Comparison of ENCODE assay signal across 9 cellular contexts in the genomic region with DNA sequence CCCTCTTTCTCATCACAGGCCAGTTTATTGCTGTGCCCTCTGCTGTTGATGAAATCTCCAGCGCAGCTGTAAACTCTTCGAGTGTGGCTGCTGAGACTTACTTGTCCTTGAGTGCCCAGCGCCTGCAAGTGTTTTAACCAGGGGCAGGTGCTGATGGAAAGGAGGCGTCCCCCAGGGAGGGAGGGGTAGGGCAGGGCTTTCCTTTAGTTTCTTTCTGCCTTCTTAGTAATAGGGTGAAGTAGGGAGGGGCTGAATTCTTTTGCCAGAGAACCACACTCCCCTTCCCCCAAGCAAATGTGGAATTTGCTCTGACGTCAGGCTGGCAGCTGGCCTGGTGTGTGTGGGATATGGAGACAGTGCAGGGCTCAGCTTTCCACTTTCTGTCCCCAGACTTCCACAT.
DNase-seq lines count a peak whose midpoint lies in the region; ATAC-seq and TF ChIP-seq lines count a peak whose summit lies in the region.
"Had no signal": no experiment of that assay in that cellular context is flagged by ENCODE, and none has a peak within 500 bp of the region (broad histone marks: within the 10 kb centered on the region; RNA-seq: fewer than 3 reads in every experiment).

No MANE protein-coding gene starts in this region.

- H3K27ac Mint-ChIP-seq in chondrocyte (ENCODE audit: unreplicated experiment), result peak overlapping the region; percentile 96
- H3K27ac Mint-ChIP-seq: stimulated activated naive CD8-positive, alpha-beta T cell treated with anti-CD3 and anti-CD28 coated beads, Interleukin-15, Interleukin-2, amounts not matched to agents 100 ng/mL and 50 ng/mL, for 24 hours had no signal

- peaks cover 11% of the 10 kb centered on the region for H3K4me1 ChIP-seq in stomach smooth muscle (ENCODE audit: control insufficient read depth, insufficient read depth, low read length)

- H3K9me3 ChIP-seq in stomach smooth muscle (ENCODE audit: control insufficient read depth in 2 of 2, low read length in 2 of 2), result no peaks in the 10 kb centered on the region

- H3K36me3 Mint-ChIP-seq in chondrocyte (ENCODE audit: low read depth), result peaks cover 40% of the 10 kb centered on the region

- ATAC-seq in HG02678 (IDR thresholded peaks at IDR 0.05; ENCODE audit: unreplicated experiment), result no peak
- no peak for ATAC-seq in HG03469 (IDR thresholded peaks at IDR 0.05; ENCODE audit: unreplicated experiment)
- ATAC-seq in GM18519 (IDR thresholded peaks at IDR 0.05; ENCODE audit: low FRiP score, unreplicated experiment), result no peak

- TF ChIP-seq CTCF in AG04449 (IDR thresholded peaks at IDR 0.05; ENCODE audit: insufficient read depth, low read length, missing control alignments) (no peak), chondrocyte (IDR thresholded peaks at IDR 0.05) (peak; percentile 55)

- H3K9ac ChIP-seq in stomach smooth muscle (ENCODE audit: low read length in 2 of 2), result peak overlapping the region; percentile 51 to 55

- peak overlapping the region; percentile 81 for H3K27ac ChIP-seq in stomach smooth muscle (ENCODE audit: low read length)

- H3K4me3 ChIP-seq in AG04449 (ENCODE audit: low read depth, low read length) (0 out of 2 replicates have a peak overlapping the region, but pooled peaks have one; percentile 4), stomach smooth muscle (ENCODE audit: low read length in 2 of 2) (peak overlapping the region; percentile 0 to 61)

- CTCF ChIA-PET in AG04449 (lab: Yijun Ruan, JAX), result interaction anchor here (1.0 to 2.0 kb wide), 2 partner anchors 10 to 58 kb away, joined by 3 to 6 read pairs; no protein-coding TSS in a partner anchor

- no peaks in the 10 kb centered on the region for H3K27me3 Mint-ChIP-seq in chondrocyte (ENCODE audit: low read depth)
- H3K27me3 Mint-ChIP-seq: stimulated activated naive CD8-positive, alpha-beta T cell treated with anti-CD3 and anti-CD28 coated beads, Interleukin-15, Interleukin-2, amounts not matched to agents 100 ng/mL and 50 ng/mL, for 24 hours had no signal

- H3K36me3 ChIP-seq in stomach smooth muscle (ENCODE audit: control insufficient read depth in 2 of 2, insufficient read depth in 2 of 2, low read length in 2 of 2), result peaks cover 31 to 44% of the 10 kb centered on the region in 2 donors

- H3K27me3 ChIP-seq in stomach smooth muscle (ENCODE audit: control insufficient read depth in 1 of 2, insufficient read depth in 2 of 2, low read length in 2 of 2), result no peaks in the 10 kb centered on the region

- H3K4me1 Mint-ChIP-seq in chondrocyte (ENCODE audit: low read depth), result peaks cover 49% of the 10 kb centered on the region

- H3K4me3 Mint-ChIP-seq in chondrocyte (ENCODE audit: unreplicated experiment), result peak overlapping the region; percentile 54
- H3K4me3 Mint-ChIP-seq: stimulated activated naive CD8-positive, alpha-beta T cell treated with anti-CD3 and anti-CD28 coated beads, Interleukin-15, Interleukin-2, amounts not matched to agents 100 ng/mL and 50 ng/mL, for 24 hours had no signal

- H3K9me3 Mint-ChIP-seq in chondrocyte (ENCODE audit: low read depth), result no peaks in the 10 kb centered on the region
- H3K9me3 Mint-ChIP-seq: stimulated activated naive CD8-positive, alpha-beta T cell treated with anti-CD3 and anti-CD28 coated beads, Interleukin-15, Interleukin-2, amounts not matched to agents 100 ng/mL and 50 ng/mL, for 24 hours had no signal

- DNase-seq in AG04449 (ENCODE audit: low read depth, low spot score) (peak; percentile 86), NCI-H1092 (lab: John Stamatoyannopoulos, UW) (peak; percentile 83), chondrocyte (ENCODE audit: low spot score) (no peak), left kidney (ENCODE audit: low read depth, low spot score) (peak; percentile 96)

- POLR2A ChIA-PET in AG04449 (lab: Yijun Ruan, JAX), result interaction anchor here (1.0 to 1.3 kb wide), 2 partner anchors 12 to 47 kb away, joined by 3 to 4 read pairs; no protein-coding TSS in a partner anchor
